ENCODE assay signal across 8 cellular contexts in the genomic region with DNA sequence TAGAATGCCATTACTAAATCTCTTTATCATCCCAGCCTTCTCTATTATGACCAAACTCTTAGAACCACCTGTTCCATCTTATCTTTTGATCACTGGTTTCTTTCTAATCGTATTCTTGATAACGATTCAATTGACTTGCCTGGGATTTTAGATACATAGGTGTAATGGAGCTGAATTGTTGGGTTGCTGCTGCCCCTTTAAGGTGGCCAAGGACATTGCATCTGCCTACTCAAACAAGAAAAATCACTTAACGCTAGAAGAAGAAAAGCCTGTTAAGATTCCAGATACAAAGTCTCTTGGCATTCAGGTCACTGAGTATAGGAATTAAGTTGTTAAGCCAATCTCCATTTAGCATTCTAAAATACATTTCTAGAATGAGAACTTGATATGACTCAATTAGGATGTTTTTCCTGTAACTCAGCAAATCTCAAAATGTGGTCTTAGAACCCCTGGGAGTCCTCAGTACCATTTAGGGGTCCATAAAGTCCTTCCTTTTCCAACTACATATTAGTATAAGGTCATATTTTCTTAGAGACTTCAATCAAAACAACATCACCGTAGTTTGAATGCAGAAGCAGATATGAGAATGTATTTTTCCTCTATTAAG. TPM values are rescaled to one million over a fixed set of nuclear protein-coding genes. Genes with fewer than 3 reads are reported as not detected.
DNase-seq lines count a peak whose midpoint lies in the region; ATAC-seq and TF ChIP-seq lines count a peak whose summit lies in the region.

No MANE protein-coding gene starts in this region.

- H3K9me3 ChIP-seq in A673 (ENCODE audit: low read depth, low read length, poor library complexity, severe bottlenecking) (no peaks in the 10 kb centered on the region), WERI-Rb-1 (ENCODE audit: severe bottlenecking) (no peaks in the 10 kb centered on the region), heart left ventricle (no peaks in the 10 kb centered on the region)

- H3K27me3 ChIP-seq in A673 (replicated peaks; ENCODE audit: insufficient read depth, low read depth, low read length, poor library complexity) = no peaks in the 10 kb centered on the region
- H3K27me3 ChIP-seq in WERI-Rb-1 (ENCODE audit: insufficient read depth, low read depth, severe bottlenecking) = no peaks in the 10 kb centered on the region
- no peaks in the 10 kb centered on the region for H3K27me3 ChIP-seq in heart left ventricle

- H3K36me3 ChIP-seq in A673 (ENCODE audit: insufficient read depth, low read length, poor library complexity, severe bottlenecking) = no peaks in the 10 kb centered on the region
- H3K36me3 ChIP-seq in WERI-Rb-1 = no peaks in the 10 kb centered on the region
- peaks cover 0 to 26% (median 0%) of the 10 kb centered on the region in 9 donors for H3K36me3 ChIP-seq in heart left ventricle

- intact Hi-C loops in A673 (cut with micrococcal nuclease; ENCODE audit: unreplicated experiment) (loop anchor here (2.0 kb wide), 1 partner anchor 752 kb away; no protein-coding TSS in a partner anchor), heart left ventricle (cut with DNase I) (loop anchor here in 3 of 10 donors (5.0 kb wide), 1 partner anchor 73 kb away; no protein-coding TSS in a partner anchor)

- ATAC-seq in heart left ventricle (peak in 3 of 4 donors; percentile 53 to 68 (median 65)), HG02642 (IDR thresholded peaks at IDR 0.05; ENCODE audit: poor library complexity, unreplicated experiment) (no peak)

- no peak for TF ChIP-seq POLR2A in heart left ventricle (IDR thresholded peaks at IDR 0.05)

- CTCF ChIA-PET in A673 (lab: Charles Lee) = no interaction called here

- no TSS peak for BruUV-seq in A673 (replicated peaks; lab: Mats Ljungman, UMichigan)

- DNase-seq in A673 (ENCODE audit: low spot score) (peak; percentile 72), GM10266 (ENCODE audit: extremely low spot score) (peak; percentile 38), NCI-H146 treated with DMSO at 0.1 percent for 48 hours (lab: John Stamatoyannopoulos, UW; ENCODE audit: unreplicated experiment) (peak; percentile 4), WERI-Rb-1 (peak; percentile 38), heart left ventricle (peak in 1 of 5 donors; percentile 15), retina (peak; percentile 24)
- no peak for DNase-seq in effector CD8-positive, alpha-beta T cell (lab: John Stamatoyannopoulos, UW)

- POLR2A ChIA-PET in A673 (lab: Charles Lee; ENCODE audit: low non-redundant PET) = no interaction called here

- H3K27ac ChIP-seq in A673 (ENCODE audit: low read depth, low read length, poor library complexity, severe bottlenecking) (no peak overlapping the region), WERI-Rb-1 (no peak overlapping the region), heart left ventricle (peak overlapping the region in 10 of 12 donors; percentile 7 to 74 (median 58))

- H3K4me3 ChIP-seq in A673 (ENCODE audit: low read depth, low read length, poor library complexity, severe bottlenecking) = no peak overlapping the region
- no peak overlapping the region for H3K4me3 ChIP-seq in WERI-Rb-1 (ENCODE audit: low read depth, low read length)
- peak overlapping the region in 8 of 12 donors; percentile 13 to 41 (median 18) for H3K4me3 ChIP-seq in heart left ventricle

- H3K4me1 ChIP-seq in A673 (ENCODE audit: insufficient read depth, low read length, poor library complexity, severe bottlenecking) (no peaks in the 10 kb centered on the region), heart left ventricle (peaks cover 0 to 35% (median under 1%) of the 10 kb centered on the region in 12 donors)

- 12 to 17% (median 13%) methylated on average over 4 of the region's 4 CpGs for WGBS in heart left ventricle, 4 donors

- TF ChIP-seq CTCF in A673 (conservative IDR thresholded peaks at IDR 0.05; ENCODE audit: low read depth, low read length) (peak; percentile 84), GM10266 (IDR thresholded peaks at IDR 0.05; ENCODE audit: control insufficient read depth, insufficient read depth, low read depth, missing control alignments) (peak; percentile 69), WERI-Rb-1 (IDR thresholded peaks at IDR 0.05; ENCODE audit: low read depth, low read length) (peak; percentile 65), heart left ventricle (IDR thresholded peaks at IDR 0.05) (peak; percentile 13 to 79 (median 57))

RNA-seq across cellular contexts. Expression of a gene that starts 12.4 kb away (rescaled TPM):
- total RNA-seq in A673 (2021) (0.45 and 0.70 TPM in 2 replicates), heart left ventricle (100 to 1,000 TPM; 224 to 470 (median 363) TPM)
- 100 to 1,000 TPM; 430 to 935 TPM for polyA plus RNA-seq in heart left ventricle

Comparison
In these comparisons a context has a peak if more than half of its experiments do, and no peak if none do; other contexts are left out.
1. H3K27ac ChIP-seq: peak in heart left ventricle (10 of 12); none in A673 (single experiment) and WERI-Rb-1 (single experiment).
2. H3K4me3 ChIP-seq: peak in heart left ventricle (8 of 12); none in A673 (single experiment) and WERI-Rb-1 (single experiment).
3. RNA of a gene that starts 12.4 kb away (total RNA-seq): 224 to 470 TPM in heart left ventricle; 0.45 to 0.70 TPM in A673; every median in the first group is over 100 times any median in the second.
4. Peak in every context shown above with its lines, with median percentiles within 50 percentile points of each other: CTCF ChIP-seq.